27 cellular contexts compared by ENCODE assay signal in the genomic region with DNA sequence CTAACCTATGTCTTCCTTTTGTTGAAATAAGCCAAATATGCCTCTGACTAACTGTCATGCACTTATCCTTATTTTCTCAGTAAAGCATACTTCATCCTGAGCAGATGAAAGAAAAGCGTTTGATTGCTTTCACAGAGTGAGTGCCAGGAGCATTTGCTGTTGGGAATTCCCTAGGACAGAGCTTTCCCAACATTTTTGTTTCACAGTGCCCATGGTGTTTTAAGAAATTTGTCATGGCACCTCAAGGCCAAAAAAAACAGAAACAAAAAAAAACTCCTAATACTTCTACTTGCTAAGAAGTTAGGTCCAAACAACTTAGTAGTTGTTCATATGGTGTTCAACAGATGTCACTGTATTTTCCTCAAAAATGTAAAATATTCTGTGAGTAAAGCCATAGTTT.
A peak's percentile ranks its signal among the peaks of the same experiment; 100 is the strongest.
DNase-seq lines count a peak whose midpoint lies in the region; ATAC-seq and TF ChIP-seq lines count a peak whose summit lies in the region.
"Had no signal": no experiment of that assay in that cellular context is flagged by ENCODE, and none has a peak within 500 bp of the region (broad histone marks: within the 10 kb centered on the region; RNA-seq: fewer than 3 reads in every experiment).

No MANE protein-coding gene starts in this region.

- H3K27me3 ChIP-seq in rectal smooth muscle tissue (ENCODE audit: control insufficient read depth, insufficient read depth, low read length), result no peaks in the 10 kb centered on the region
- H3K27me3 ChIP-seq: BLaER1, hepatocyte, testis had no signal

- no peak overlapping the region for H3K9ac ChIP-seq in rectal smooth muscle tissue (ENCODE audit: low read length)
- H3K9ac ChIP-seq: BLaER1, parathyroid adenoma, SK-N-SH had no signal

- peaks cover 19% of the 10 kb centered on the region for H3K36me3 ChIP-seq in rectal smooth muscle tissue (ENCODE audit: control insufficient read depth, insufficient read depth, low read length)

- no peak overlapping the region for H3K4me3 ChIP-seq in AG10803 (ENCODE audit: low read length)
- H3K4me3 ChIP-seq in rectal smooth muscle tissue (ENCODE audit: low read length), result no peak overlapping the region
- H3K4me3 ChIP-seq: BLaER1, hepatocyte, testis had no signal

- TF ChIP-seq CTCF in AG10803 (conservative IDR thresholded peaks at IDR 0.05; ENCODE audit: low read length), result no peak

- no peaks in the 10 kb centered on the region for H3K9me3 Mint-ChIP-seq in activated T-helper 17 cell treated with anti-CD3 and anti-CD28 coated beads, Interleukin-2, amount 50 U/mL, for 72 hours
- no peaks in the 10 kb centered on the region for H3K9me3 Mint-ChIP-seq in activated T-helper 1 cell treated with anti-CD3 and anti-CD28 coated beads, Interleukin-12 subunit alpha, Interleukin-12 subunit beta, Interleukin-2, Interleukin-4 antibody, amounts not matched to agents 30 ng/mL and 10 ng/mL and 1 ng/mL, durations not matched to agents 14 hours and 24 hours and 36 hours
- H3K9me3 Mint-ChIP-seq: activated naive CD4-positive, alpha-beta T cell treated with anti-CD3 and anti-CD28 coated beads for 36 hours; nephron had no signal

- DNase-seq in AG10803 (ENCODE audit: low read depth) (peak; percentile 58), fibroblast of peridontal ligament (ENCODE audit: extremely low read depth) (peak; percentile 19), head of caudate nucleus (no peak)
- no peak for DNase-seq in activated CD4-positive, CD25-positive, alpha-beta regulatory T cell treated with anti-CD3 and anti-CD28 coated beads, Interleukin-2, amount 50 U/mL, for 72 hours
- DNase-seq in activated T-helper 1 cell treated with anti-CD3 and anti-CD28 coated beads, Interleukin-12 subunit alpha, Interleukin-12 subunit beta, Interleukin-2, Interleukin-4 antibody, amounts not matched to agents 30 ng/mL and 10 ng/mL and 1 ng/mL, durations not matched to agents 14 hours and 24 hours and 36 hours (ENCODE audit: low spot score), result no peak
- DNase-seq: ACHN; activated CD4-positive, alpha-beta T cell treated with anti-CD3 and anti-CD28 coated beads for 4 hours; activated naive CD4-positive, alpha-beta T cell treated with anti-CD3 and anti-CD28 coated beads for 36 hours; activated T-cell treated with anti-CD3 and anti-CD28 coated beads, Interleukin-2, amount 50 U/mL, for 48 hours; amniotic stem cell; caudate nucleus; dermis blood vessel endothelial cell; DND-41; MM.1S; NCI-H1417; NCI-H446; SK-N-SH; T-helper 2 cell; testis had no signal

- H3K4me3 Mint-ChIP-seq in activated T-helper 17 cell treated with anti-CD3 and anti-CD28 coated beads, Interleukin-2, amount 50 U/mL, for 72 hours, result no peak overlapping the region
- H3K4me3 Mint-ChIP-seq in activated T-helper 1 cell treated with anti-CD3 and anti-CD28 coated beads, Interleukin-12 subunit alpha, Interleukin-12 subunit beta, Interleukin-2, Interleukin-4 antibody, amounts not matched to agents 30 ng/mL and 10 ng/mL and 1 ng/mL, durations not matched to agents 14 hours and 24 hours and 36 hours, result no peak overlapping the region
- H3K4me3 Mint-ChIP-seq: activated naive CD4-positive, alpha-beta T cell treated with anti-CD3 and anti-CD28 coated beads for 36 hours; nephron had no signal

- no peaks in the 10 kb centered on the region for H3K4me1 Mint-ChIP-seq in activated T-helper 17 cell treated with anti-CD3 and anti-CD28 coated beads, Interleukin-2, amount 50 U/mL, for 72 hours
- H3K4me1 Mint-ChIP-seq in activated T-helper 1 cell treated with anti-CD3 and anti-CD28 coated beads, Interleukin-12 subunit alpha, Interleukin-12 subunit beta, Interleukin-2, Interleukin-4 antibody, amounts not matched to agents 30 ng/mL and 10 ng/mL and 1 ng/mL, durations not matched to agents 14 hours and 24 hours and 36 hours (ENCODE audit: low read depth), result no peaks in the 10 kb centered on the region
- H3K4me1 Mint-ChIP-seq: nephron had no signal

- H3K27ac Mint-ChIP-seq in activated T-helper 17 cell treated with anti-CD3 and anti-CD28 coated beads, Interleukin-2, amount 50 U/mL, for 72 hours, result peak overlapping the region; percentile 61
- no peak overlapping the region for H3K27ac Mint-ChIP-seq in activated T-helper 1 cell treated with anti-CD3 and anti-CD28 coated beads, Interleukin-12 subunit alpha, Interleukin-12 subunit beta, Interleukin-2, Interleukin-4 antibody, amounts not matched to agents 30 ng/mL and 10 ng/mL and 1 ng/mL, durations not matched to agents 14 hours and 24 hours and 36 hours
- H3K27ac Mint-ChIP-seq: activated naive CD4-positive, alpha-beta T cell treated with anti-CD3 and anti-CD28 coated beads for 36 hours had no signal

- peak overlapping the region; percentile 80 for H3K27ac ChIP-seq in rectal smooth muscle tissue (ENCODE audit: low read depth, low read length)
- H3K27ac ChIP-seq: BLaER1, hepatocyte, RWPE1 had no signal

- intact Hi-C loops in head of caudate nucleus (cut with DNase I), result no loop called here
- intact Hi-C loops in activated T-helper 1 cell treated with anti-CD3 and anti-CD28 coated beads, Interleukin-12 subunit alpha, Interleukin-12 subunit beta, Interleukin-2, Interleukin-4 antibody, amounts not matched to agents 30 ng/mL and 10 ng/mL and 1 ng/mL, durations not matched to agents 14 hours and 24 hours and 36 hours (cut with micrococcal nuclease), result no loop called here

- no peak for ATAC-seq in activated T-helper 17 cell treated with anti-CD3 and anti-CD28 coated beads, Interleukin-2, amount 50 U/mL, for 72 hours (replicated peaks)
- ATAC-seq in GM18861 (IDR thresholded peaks at IDR 0.05; ENCODE audit: unreplicated experiment), result no peak

- H3K4me1 ChIP-seq in rectal smooth muscle tissue (ENCODE audit: control insufficient read depth, insufficient read depth, low read length), result peaks cover 7% of the 10 kb centered on the region
- H3K4me1 ChIP-seq: BLaER1 had no signal

- H3K27me3 Mint-ChIP-seq in activated T-helper 17 cell treated with anti-CD3 and anti-CD28 coated beads, Interleukin-2, amount 50 U/mL, for 72 hours, result no peaks in the 10 kb centered on the region
- H3K27me3 Mint-ChIP-seq in activated T-helper 1 cell treated with anti-CD3 and anti-CD28 coated beads, Interleukin-12 subunit alpha, Interleukin-12 subunit beta, Interleukin-2, Interleukin-4 antibody, amounts not matched to agents 30 ng/mL and 10 ng/mL and 1 ng/mL, durations not matched to agents 14 hours and 24 hours and 36 hours (ENCODE audit: insufficient read depth), result no peaks in the 10 kb centered on the region

- peaks cover 98% of the 10 kb centered on the region for H3K36me3 Mint-ChIP-seq in activated T-helper 17 cell treated with anti-CD3 and anti-CD28 coated beads, Interleukin-2, amount 50 U/mL, for 72 hours (ENCODE audit: low read depth)
- peaks cover 41% of the 10 kb centered on the region for H3K36me3 Mint-ChIP-seq in activated T-helper 1 cell treated with anti-CD3 and anti-CD28 coated beads, Interleukin-12 subunit alpha, Interleukin-12 subunit beta, Interleukin-2, Interleukin-4 antibody, amounts not matched to agents 30 ng/mL and 10 ng/mL and 1 ng/mL, durations not matched to agents 14 hours and 24 hours and 36 hours (ENCODE audit: low read depth)

Comparison
In these comparisons a context has a peak if more than half of its experiments do, and no peak if none do; other contexts are left out.
1. DNase-seq: peak in AG10803 (single experiment) and fibroblast of peridontal ligament (single experiment); none in activated CD4-positive, CD25-positive, alpha-beta regulatory T cell treated with anti-CD3 and anti-CD28 coated beads, Interleukin-2, amount 50 U/mL, for 72 hours (single experiment), head of caudate nucleus (0 of 42) and activated T-helper 1 cell treated with anti-CD3 and anti-CD28 coated beads, Interleukin-12 subunit alpha, Interleukin-12 subunit beta, Interleukin-2, Interleukin-4 antibody, amounts not matched to agents 30 ng/mL and 10 ng/mL and 1 ng/mL, durations not matched to agents 14 hours and 24 hours and 36 hours (single experiment).